ENCODE assay signal across 19 cellular contexts in genomic region chrX:10040961-10041360, GRCh38.
DNase-seq lines count a peak whose midpoint lies in the region; FAIRE-seq and TF ChIP-seq lines count a peak whose summit lies in the region.
"Had no signal": no experiment of that assay in that cellular context is flagged by ENCODE, and none has a peak within 500 bp of the region (broad histone marks: within the 10 kb centered on the region; RNA-seq: fewer than 3 reads in every experiment).

No MANE protein-coding gene starts in this region.

- peak overlapping the region in 1 of 2 experiments; percentile 41; a peak in 2 of 5 replicates for H3K4me3 Mint-ChIP-seq in H9
- H3K4me3 Mint-ChIP-seq: CD4-positive, alpha-beta memory T cell; HFFc6; IgD-negative memory B cell had no signal

- H2BK15ac ChIP-seq in H9 (ENCODE audit: low read depth, low read length) (no peak overlapping the region), H1 (ENCODE audit: low read length) (no peak overlapping the region)

- H2BK20ac ChIP-seq in H9 (ENCODE audit: low read depth, low read length, poor library complexity, severe bottlenecking) (no peak overlapping the region), H1 (ENCODE audit: low read length) (no peak overlapping the region)

- H3T11ph ChIP-seq in H9 (ENCODE audit: low read length) = no peak overlapping the region

- no peak overlapping the region for H2BK12ac ChIP-seq in H9 (ENCODE audit: insufficient read length, low read depth, low read length)
- peak overlapping the region; percentile 27; the same call in 1 of the 2 replicates for H2BK12ac ChIP-seq in H1 (ENCODE audit: low read depth, low read length)

- H3K4me3 ChIP-seq in H1 (ENCODE audit: extremely low read depth in 1 of 4, insufficient read depth in 2 of 4, low read depth in 3 of 4, low read length in 4 of 4) (peak overlapping the region in 1 of 4 experiments; percentile 37; a peak in 1 of 8 replicates), iPS-18a (ENCODE audit: low read length) (peak overlapping the region; percentile 26), stomach smooth muscle (ENCODE audit: low read length in 2 of 2) (no peak overlapping the region), SK-N-SH (ENCODE audit: low read depth in 2 of 2, low read length in 1 of 2) (no peak overlapping the region)
- H3K4me3 ChIP-seq: BLaER1 treated with 17β-estradiol and CSF1 and Interleukin-3, amounts not matched to agents 10 nM and 100 nM had no signal

- H3K79me2 ChIP-seq in H9 (ENCODE audit: insufficient read depth, low read length) (no peaks in the 10 kb centered on the region; the same call in 1 of the 2 replicates), H1 (ENCODE audit: control insufficient read depth in 1 of 2, insufficient read depth in 2 of 2, low read length in 2 of 2) (peaks cover 0 to 33% of the 10 kb centered on the region in 2 experiments; a peak in 2 of 4 replicates), SK-N-SH (ENCODE audit: insufficient read depth) (peaks cover 4% of the 10 kb centered on the region; the same call in 1 of the 2 replicates)

- peaks cover 38 to 41% of the 10 kb centered on the region in 2 experiments for H3K9me3 Mint-ChIP-seq in H9
- H3K9me3 Mint-ChIP-seq: HFFc6, IgD-negative memory B cell had no signal

- H3K18ac ChIP-seq in H9 (ENCODE audit: insufficient read length, low read depth, low read length) = no peak overlapping the region
- peak overlapping the region; percentile 40; the same call in 1 of the 2 replicates for H3K18ac ChIP-seq in H1 (ENCODE audit: extremely low read depth, low read length)

- H4K20me1 ChIP-seq in H9 (ENCODE audit: control insufficient read depth, insufficient read depth, insufficient read length) (no peaks in the 10 kb centered on the region), H1 (replicated peaks in 1 of 2; ENCODE audit: control insufficient read depth in 1 of 2, insufficient read depth in 2 of 2, low read length in 2 of 2) (peaks cover 0 to 1% of the 10 kb centered on the region in 2 experiments), SK-N-SH (ENCODE audit: insufficient read depth) (no peaks in the 10 kb centered on the region)

- H2BK120ac ChIP-seq in H9 (ENCODE audit: low read depth, low read length, poor library complexity, severe bottlenecking) = no peak overlapping the region
- peak overlapping the region; percentile 36 for H2BK120ac ChIP-seq in H1 (replicated peaks; ENCODE audit: low read depth, low read length)

- no peaks in the 10 kb centered on the region for H3K9me2 ChIP-seq in SK-N-SH

- TF ChIP-seq RAD21 in H1 (IDR thresholded peaks at IDR 0.05 in 1 of 2, conservative IDR thresholded peaks at IDR 0.05 in 1 of 2; ENCODE audit: low read depth in 2 of 2, low read length in 2 of 2) (no peak), SK-N-SH (IDR thresholded peaks at IDR 0.05; ENCODE audit: low read length) (no peak)

- H3K27ac ChIP-seq in H9 (ENCODE audit: insufficient read length, low read depth, low read length) (peak overlapping the region; percentile 82), H1 (ENCODE audit: low read depth, low read length) (peak overlapping the region; percentile 55; the same call in 1 of the 2 replicates), iPS-18a (ENCODE audit: low read length) (peak overlapping the region; percentile 42), stomach smooth muscle (ENCODE audit: low read length) (peak overlapping the region; percentile 11), SK-N-SH (ENCODE audit: low read depth in 2 of 2, low read length in 1 of 2) (no peak overlapping the region)
- H3K27ac ChIP-seq: BLaER1 treated with 17β-estradiol and CSF1 and Interleukin-3, amounts not matched to agents 10 nM and 100 nM had no signal

- H2AFZ ChIP-seq in H9 (ENCODE audit: low read length) (no peak overlapping the region), H1 (ENCODE audit: low read length) (no peak overlapping the region), SK-N-SH (ENCODE audit: low read depth) (no peak overlapping the region)

- H3K4me1 Mint-ChIP-seq in H9 = peaks cover 35 to 42% of the 10 kb centered on the region in 2 experiments

- H3K4me2 ChIP-seq in H9 (ENCODE audit: insufficient read depth, insufficient read length, low read length) = peak overlapping the region; percentile 28
- peak overlapping the region; percentile 52 to 59 for H3K4me2 ChIP-seq in H1 (ENCODE audit: insufficient read depth in 1 of 2, low read depth in 2 of 2, low read length in 2 of 2)
- no peak overlapping the region for H3K4me2 ChIP-seq in SK-N-SH

- H3K14ac ChIP-seq in H9 (ENCODE audit: insufficient read depth, low read length) (no peak overlapping the region), H1 (ENCODE audit: insufficient read length) (no peak overlapping the region)

- H3K36me3 Mint-ChIP-seq in H9 (ENCODE audit: insufficient read depth in 1 of 3, low read depth in 3 of 3) = peaks cover 8 to 16% (median 10%) of the 10 kb centered on the region in 3 experiments
- H3K36me3 Mint-ChIP-seq: CD4-positive, alpha-beta memory T cell; IgD-negative memory B cell had no signal

- H4K91ac ChIP-seq in H9 (ENCODE audit: insufficient read length, low read depth, low read length) = no peak overlapping the region
- H4K91ac ChIP-seq in H1 (replicated peaks; ENCODE audit: insufficient read length, low read length) = peak overlapping the region; percentile 91

- no peak overlapping the region for H4K8ac ChIP-seq in H9 (replicated peaks; ENCODE audit: insufficient read length, low read depth, low read length)
- no peak overlapping the region for H4K8ac ChIP-seq in H1 (ENCODE audit: extremely low read depth, insufficient read depth, low read length)

- TF ChIP-seq CTCF in H9 (conservative IDR thresholded peaks at IDR 0.05) = no peak
- no peak for TF ChIP-seq CTCF in H1 (IDR thresholded peaks at IDR 0.05; ENCODE audit: control extremely low read depth in 1 of 3, insufficient read depth in 1 of 3, low read depth in 1 of 3, low read length in 3 of 3)
- no peak for TF ChIP-seq CTCF in SK-N-SH (IDR thresholded peaks at IDR 0.05)

- H3K27me3 Mint-ChIP-seq in H9 (ENCODE audit: low read depth) = no peaks in the 10 kb centered on the region
- H3K27me3 Mint-ChIP-seq: CD4-positive, alpha-beta memory T cell; IgD-negative memory B cell had no signal

- CTCF ChIA-PET in H1 (lab: Charles Lee; ENCODE audit: partially characterized antibody) = interaction anchor here (1.1 to 1.4 kb wide), 3 partner anchors 12 to 42 kb away, joined by 3 to 5 read pairs (median 4); no protein-coding TSS in a partner anchor
- CTCF ChIA-PET in SK-N-SH (lab: Yijun Ruan, JAX) = no interaction called here

- no peak for FAIRE-seq in H1 (lab: Jason Lieb, UNC)

- no peak overlapping the region for H2AK5ac ChIP-seq in H9 (ENCODE audit: insufficient read length, low read length)
- H2AK5ac ChIP-seq in H1 (ENCODE audit: low read depth, low read length) = no peak overlapping the region

- no peak overlapping the region for H3K9ac ChIP-seq in H9 (ENCODE audit: extremely low read depth, insufficient read length, low read length)
- no peak overlapping the region for H3K9ac ChIP-seq in H1 (replicated peaks in 1 of 4; ENCODE audit: extremely low read depth in 1 of 4, low read depth in 3 of 4, low read length in 3 of 4)
- peak overlapping the region; percentile 6 for H3K9ac ChIP-seq in iPS-18a (ENCODE audit: low read length)
- H3K9ac ChIP-seq in stomach smooth muscle (ENCODE audit: low read length in 2 of 2) = no peak overlapping the region
- H3K9ac ChIP-seq in SK-N-SH = no peak overlapping the region
- H3K9ac ChIP-seq: BLaER1 treated with 17β-estradiol and CSF1 and Interleukin-3, amounts not matched to agents 10 nM and 100 nM had no signal

- H3K9me3 ChIP-seq in H9 (ENCODE audit: control insufficient read depth, low read depth, low read length) = no peaks in the 10 kb centered on the region
- H3K9me3 ChIP-seq in H1 (ENCODE audit: insufficient read depth in 2 of 2, low read depth in 1 of 2, low read length in 1 of 2) = no peaks in the 10 kb centered on the region
- no peaks in the 10 kb centered on the region for H3K9me3 ChIP-seq in iPS-18a (ENCODE audit: control insufficient read depth, low read depth, low read length)
- no peaks in the 10 kb centered on the region for H3K9me3 ChIP-seq in stomach smooth muscle (ENCODE audit: control insufficient read depth in 2 of 2, low read length in 2 of 2)
- no peaks in the 10 kb centered on the region for H3K9me3 ChIP-seq in SK-N-SH
- H3K9me3 ChIP-seq: Caco-2 had no signal

- TF ChIP-seq EP300 in H1 (IDR thresholded peaks at IDR 0.05; ENCODE audit: borderline replicate concordance in 1 of 2, low read depth in 2 of 2, low read length in 2 of 2) = no peak
- no peak for TF ChIP-seq EP300 in SK-N-SH (IDR thresholded peaks at IDR 0.05; ENCODE audit: borderline replicate concordance in 1 of 2, low read depth in 1 of 2, low read length in 1 of 2)

- H3K36me3 ChIP-seq in H1 (ENCODE audit: control insufficient read depth in 2 of 4, insufficient read depth in 4 of 4, low read length in 3 of 4) (no peaks in the 10 kb centered on the region), iPS-18a (ENCODE audit: control insufficient read depth, low read depth, low read length) (no peaks in the 10 kb centered on the region), stomach smooth muscle (ENCODE audit: control insufficient read depth in 2 of 2, insufficient read depth in 2 of 2, low read length in 2 of 2) (no peaks in the 10 kb centered on the region), SK-N-SH (replicated peaks in 1 of 2; ENCODE audit: control insufficient read depth in 1 of 2, insufficient read depth in 2 of 2, low read length in 1 of 2) (no peaks in the 10 kb centered on the region)
- H3K36me3 ChIP-seq: BLaER1 treated with 17β-estradiol and CSF1 and Interleukin-3, amounts not matched to agents 10 nM and 100 nM had no signal

- H3K23me2 ChIP-seq in H9 (ENCODE audit: insufficient read length, low read depth, low read length, poor library complexity, severe bottlenecking) = no peaks in the 10 kb centered on the region
- H3K23me2 ChIP-seq in H1 (ENCODE audit: low read depth, low read length) = no peaks in the 10 kb centered on the region

- 100% methylated on average over 2 of the region's 5 CpGs for WGBS in H9 (ENCODE audit: extremely low coverage, insufficient read length, low lambda C conversion rate)
- WGBS in H1 (ENCODE audit: extremely low coverage in 1 of 2, insufficient coverage in 1 of 2, insufficient read length in 1 of 2, insufficient replicate concordance in 2 of 2, low coverage in 1 of 2, low lambda C conversion rate in 2 of 2, missing lambda C conversion rate in 1 of 2), 2 experiments = 16% methylated on average over 5 of the region's 5 CpGs; no CpG with 5 or more reads in 1 of the 2 experiments
- 40% methylated on average over 5 of the region's 5 CpGs for WGBS in SK-N-SH (ENCODE audit: low lambda C conversion rate)

- H3K23ac ChIP-seq in H9 (ENCODE audit: insufficient read length, low read depth, low read length) = no peak overlapping the region
- no peak overlapping the region for H3K23ac ChIP-seq in H1 (ENCODE audit: insufficient read length)

- H3K79me1 ChIP-seq in H9 (ENCODE audit: insufficient read depth, low read depth, low read length, poor library complexity, severe bottlenecking) = no peaks in the 10 kb centered on the region
- H3K79me1 ChIP-seq in H1 (ENCODE audit: low read depth, low read length) = no peaks in the 10 kb centered on the region

- H3F3A ChIP-seq in SK-N-SH (replicated peaks; ENCODE audit: insufficient read depth) = no peaks in the 10 kb centered on the region

- DNase-seq in H9 = no peak
- DNase-seq in H1 (ENCODE audit: low read depth in 1 of 2, low spot score in 2 of 2) = no peak
- no peak for DNase-seq in SK-N-SH
- DNase-seq in AML-193 (lab: John Stamatoyannopoulos, UW) = no peak
- DNase-seq in 8988T = no peak
- DNase-seq: Caco-2; CD4-positive, alpha-beta memory T cell; DMS 273 treated with DMSO at 0.1 percent for 48 hours; HFFc6; MV-4-11; NCI-H1105 treated with DMSO at 0.1 percent for 48 hours; NCI-H2029 treated with DMSO at 0.1 percent for 48 hours; NCI-H510A treated with DMSO at 0.1 percent for 48 hours; NCI-H774; NK-92 treated with Interleukin-12 subunit alpha and Interleukin-12 subunit beta, amount 100 ng/mL, for 24 hours had no signal

- TF ChIP-seq POLR2A in H1 (IDR thresholded peaks at IDR 0.05; ENCODE audit: control extremely low read depth in 1 of 2, low read depth in 2 of 2, low read length in 2 of 2) = no peak

- H3K4ac ChIP-seq in H9 (ENCODE audit: low read depth, low read length) (no peak overlapping the region), H1 (replicated peaks; ENCODE audit: insufficient read length, low read depth, low read length) (no peak overlapping the region)

- H4K5ac ChIP-seq in H9 (ENCODE audit: insufficient read length, low read depth, low read length) = no peak overlapping the region
- peak overlapping the region; percentile 29 for H4K5ac ChIP-seq in H1 (ENCODE audit: insufficient read length, low read depth, low read length)

- H3K27ac Mint-ChIP-seq in H9 = peak overlapping the region; percentile 84 to 96 (median 95)
- H3K27ac Mint-ChIP-seq: CD4-positive, alpha-beta memory T cell; HFFc6; IgD-negative memory B cell had no signal

- H3K4me1 ChIP-seq in H9 (ENCODE audit: insufficient read depth, low read length) (peaks cover 16% of the 10 kb centered on the region; the same call in 1 of the 2 replicates), H1 (replicated peaks in 1 of 4; ENCODE audit: control insufficient read depth in 3 of 4, insufficient read depth in 4 of 4, low read length in 3 of 4) (peaks cover 0 to 12% (median 5%) of the 10 kb centered on the region in 4 experiments; a peak in 3 of 7 replicates), iPS-18a (ENCODE audit: control insufficient read depth, low read depth, low read length) (peaks cover 18% of the 10 kb centered on the region), stomach smooth muscle (ENCODE audit: control insufficient read depth, insufficient read depth, low read length) (peaks cover 22% of the 10 kb centered on the region), SK-N-SH (ENCODE audit: control insufficient read depth in 1 of 2, insufficient read depth in 2 of 2, low read depth in 1 of 2, low read length in 1 of 2) (no peaks in the 10 kb centered on the region)
- H3K4me1 ChIP-seq: Caco-2 had no signal

- no peaks in the 10 kb centered on the region for H3K27me3 ChIP-seq in H9 (ENCODE audit: insufficient read depth, low read length)
- H3K27me3 ChIP-seq in H1 (replicated peaks in 1 of 4; ENCODE audit: control insufficient read depth in 3 of 4, extremely low read depth in 1 of 4, insufficient read depth in 3 of 4, low read length in 3 of 4) = no peaks in the 10 kb centered on the region
- H3K27me3 ChIP-seq in iPS-18a (ENCODE audit: control insufficient read depth, insufficient read depth, low read length) = no peaks in the 10 kb centered on the region
- H3K27me3 ChIP-seq in stomach smooth muscle (ENCODE audit: control insufficient read depth in 1 of 2, insufficient read depth in 2 of 2, low read length in 2 of 2) = peaks cover 0 to 5% of the 10 kb centered on the region in 2 donors
- no peaks in the 10 kb centered on the region for H3K27me3 ChIP-seq in SK-N-SH (ENCODE audit: insufficient read depth)
- H3K27me3 ChIP-seq: BLaER1 treated with 17β-estradiol and CSF1 and Interleukin-3, amounts not matched to agents 10 nM and 100 nM had no signal

- H3K56ac ChIP-seq in H9 (ENCODE audit: insufficient read length, low read depth, low read length) (no peak overlapping the region), H1 (replicated peaks; ENCODE audit: insufficient read length, low read depth, low read length) (no peak overlapping the region)

- H2BK5ac ChIP-seq in H9 (ENCODE audit: insufficient read length, low read length) (no peak overlapping the region), H1 (ENCODE audit: low read depth, low read length) (peak overlapping the region; percentile 81; the same call in 1 of the 2 replicates)

- POLR2A ChIA-PET in H1 (lab: Charles Lee; ENCODE audit: partially characterized antibody) (interaction anchor here (1.5 to 2.9 kb wide), 4 partner anchors 10 to 24 kb away, joined by 3 to 12 read pairs (median 8); no protein-coding TSS in a partner anchor), SK-N-SH (lab: Yijun Ruan, JAX) (no interaction called here)

Comparison
In these comparisons a context has a peak if more than half of its experiments do, and no peak if none do; other contexts are left out.
1. H3K27ac ChIP-seq: peak in H9 (single experiment), H1 (single experiment), iPS-18a (single experiment) and stomach smooth muscle (single experiment); none in SK-N-SH (0 of 2).